Comparison of ENCODE assay signal across 35 cellular contexts in genomic region chr6:47299965-47300364, GRCh38.
"Had no signal": no experiment of that assay in that cellular context is flagged by ENCODE, and none has a peak within 500 bp of the region (broad histone marks: within the 10 kb centered on the region; RNA-seq: fewer than 3 reads in every experiment).

No MANE protein-coding gene starts in this region.

- H3K4me1 ChIP-seq: ascending aorta had no signal

- FAIRE-seq: bronchial epithelial cell, TTC549 had no signal

- DNase-seq: activated B cell treated with CpG ODN at 0.5 μM for 24 hours; activated CD4-positive, alpha-beta memory T cell treated with anti-CD3 and anti-CD28 coated beads for 36 hours; activated CD4-positive, alpha-beta T cell treated with anti-CD3 and anti-CD28 coated beads for 4 hours; activated CD4-positive, alpha-beta T cell treated with anti-CD3 and anti-CD28 coated beads, Interleukin-2, amount 10 ng/mL, durations not matched to agents 24 days and 14 days; activated CD4-positive, alpha-beta T cell treated with anti-CD3 and anti-CD28 coated beads, Interleukin-2, amount 50 U/mL, for 1 hour; activated CD4-positive, alpha-beta T cell treated with anti-CD3 and anti-CD28 coated beads, Interleukin-2, amount 50 U/mL, for 4 hours; activated CD4-positive, CD25-positive, alpha-beta regulatory T cell treated with anti-CD3 and anti-CD28 coated beads, Interleukin-2, amount 50 U/mL, for 72 hours; activated CD8-positive, alpha-beta memory T cell treated with anti-CD3 and anti-CD28 coated beads, Interleukin-2, amount 50 U/mL, for 48 hours; activated CD8-positive, alpha-beta T cell treated with anti-CD3 and anti-CD28 coated beads for 36 hours; activated effector memory CD4-positive, alpha-beta T cell treated with Interleukin-2 at 50 U/mL for 16 hours; activated gamma-delta T cell; activated naive CD4-positive, alpha-beta T cell treated with anti-CD3 and anti-CD28 coated beads, Interleukin-2, amount 10 ng/mL, durations not matched to agents 7 days and 5 days; activated naive CD4-positive, alpha-beta T cell treated with Interleukin-2 at 50 U/mL for 16 hours; activated naive CD8-positive, alpha-beta T cell treated with anti-CD3 and anti-CD28 coated beads, Interleukin-2, amount 10 ng/mL, durations not matched to agents 7 days and 5 days; activated naive CD8-positive, alpha-beta T cell treated with anti-CD3 and anti-CD28 coated beads, Interleukin-2, amount 50 U/mL, for 24 hours; activated T-cell treated with anti-CD3 and anti-CD28 coated beads, Interleukin-2, amount 50 U/mL, for 24 hours; activated T-cell treated with anti-CD3 and anti-CD28 coated beads, Interleukin-2, amount 50 U/mL, for 48 hours; amygdala; anterior cingulate cortex; caudate nucleus; T-helper 1 cell; T-helper 2 cell; T-helper 9 cell had no signal

- H3K27ac ChIP-seq: ascending aorta, cardiac muscle cell, VCaP had no signal

- ATAC-seq: activated CD8-positive, alpha-beta T cell treated with anti-CD3 and anti-CD28 coated beads for 36 hours; activated naive CD8-positive, alpha-beta T cell treated with anti-CD3 and anti-CD28 coated beads, Interleukin-2, amount 50 U/mL, for 24 hours had no signal

- H3K27me3 Mint-ChIP-seq: activated B cell treated with CpG ODN at 0.5 μM for 24 hours, brain had no signal

- H3K36me3 ChIP-seq: ascending aorta, cardiac muscle cell had no signal

- H3K27me3 ChIP-seq: ascending aorta, cardiac muscle cell had no signal

- H3K4me3 Mint-ChIP-seq: activated B cell treated with CpG ODN at 0.5 μM for 24 hours; activated CD4-positive, alpha-beta memory T cell treated with anti-CD3 and anti-CD28 coated beads for 36 hours; activated CD4-positive, alpha-beta T cell treated with anti-CD3 and anti-CD28 coated beads, Interleukin-2, amount 10 ng/mL, durations not matched to agents 24 days and 14 days; activated CD8-positive, alpha-beta T cell treated with anti-CD3 and anti-CD28 coated beads for 36 hours; activated naive CD4-positive, alpha-beta T cell treated with anti-CD3 and anti-CD28 coated beads, Interleukin-2, amount 10 ng/mL, durations not matched to agents 7 days and 5 days; activated naive CD4-positive, alpha-beta T cell treated with anti-CD3 and anti-CD28 coated beads, Interleukin-2, amount 50 U/mL, for 24 hours; activated naive CD8-positive, alpha-beta T cell; activated naive CD8-positive, alpha-beta T cell treated with anti-CD3 and anti-CD28 coated beads, Interleukin-2, amount 10 ng/mL, durations not matched to agents 7 days and 5 days; activated naive CD8-positive, alpha-beta T cell treated with anti-CD3 and anti-CD28 coated beads, Interleukin-2, amount 50 U/mL, for 24 hours; activated T-cell treated with anti-CD3 and anti-CD28 coated beads, Interleukin-2, amount 50 U/mL, for 24 hours; brain; central memory CD8-positive, alpha-beta T cell; T-helper 1 cell treated with Interleukin-12 subunit alpha and Interleukin-12 subunit beta and Interleukin-4 antibody, amounts not matched to agents 30 μg/mL and 1 μg/mL, for 36 hours; T-helper 2 cell treated with Interferon-gamma antibody and Interleukin-4, amounts not matched to agents 5 μg/mL and 100 μg/mL, for 36 hours had no signal

- H3K4me1 Mint-ChIP-seq: activated CD4-positive, alpha-beta T cell treated with anti-CD3 and anti-CD28 coated beads, Interleukin-2, amount 10 ng/mL, durations not matched to agents 24 days and 14 days; activated naive CD4-positive, alpha-beta T cell treated with anti-CD3 and anti-CD28 coated beads, Interleukin-2, amount 10 ng/mL, durations not matched to agents 7 days and 5 days; activated naive CD4-positive, alpha-beta T cell treated with anti-CD3 and anti-CD28 coated beads, Interleukin-2, amount 50 U/mL, for 24 hours; activated naive CD8-positive, alpha-beta T cell treated with anti-CD3 and anti-CD28 coated beads, Interleukin-2, amount 50 U/mL, for 24 hours; central memory CD8-positive, alpha-beta T cell had no signal

- H3K9me3 ChIP-seq: ascending aorta had no signal

- H3K36me3 Mint-ChIP-seq: activated CD4-positive, alpha-beta memory T cell treated with anti-CD3 and anti-CD28 coated beads for 36 hours; activated naive CD4-positive, alpha-beta T cell treated with anti-CD3 and anti-CD28 coated beads, Interleukin-2, amount 10 ng/mL, durations not matched to agents 7 days and 5 days; activated naive CD4-positive, alpha-beta T cell treated with anti-CD3 and anti-CD28 coated beads, Interleukin-2, amount 50 U/mL, for 24 hours; activated naive CD8-positive, alpha-beta T cell; activated naive CD8-positive, alpha-beta T cell treated with anti-CD3 and anti-CD28 coated beads, Interleukin-2, amount 10 ng/mL, durations not matched to agents 7 days and 5 days had no signal

- H3K27ac Mint-ChIP-seq: activated B cell treated with CpG ODN at 0.5 μM for 24 hours; activated CD4-positive, alpha-beta memory T cell treated with anti-CD3 and anti-CD28 coated beads for 36 hours; activated CD4-positive, alpha-beta T cell treated with anti-CD3 and anti-CD28 coated beads, Interleukin-2, amount 10 ng/mL, durations not matched to agents 24 days and 14 days; activated CD8-positive, alpha-beta T cell treated with anti-CD3 and anti-CD28 coated beads for 36 hours; activated naive CD4-positive, alpha-beta T cell treated with anti-CD3 and anti-CD28 coated beads, Interleukin-2, amount 10 ng/mL, durations not matched to agents 7 days and 5 days; activated naive CD4-positive, alpha-beta T cell treated with anti-CD3 and anti-CD28 coated beads, Interleukin-2, amount 50 U/mL, for 24 hours; activated naive CD8-positive, alpha-beta T cell; activated naive CD8-positive, alpha-beta T cell treated with anti-CD3 and anti-CD28 coated beads, Interleukin-2, amount 10 ng/mL, durations not matched to agents 7 days and 5 days; activated naive CD8-positive, alpha-beta T cell treated with anti-CD3 and anti-CD28 coated beads, Interleukin-2, amount 50 U/mL, for 24 hours; activated T-cell treated with anti-CD3 and anti-CD28 coated beads, Interleukin-2, amount 50 U/mL, for 24 hours; activated T-helper 2 cell treated with anti-CD3 and anti-CD28 coated beads, Interferon-gamma antibody, Interleukin-2, Interleukin-4, amounts not matched to agents 10 μg/mL and 5 μg/mL and 100 μg/mL, durations not matched to agents 14 hours and 24 hours and 36 hours; brain; T-helper 1 cell treated with Interleukin-12 subunit alpha and Interleukin-12 subunit beta and Interleukin-4 antibody, amounts not matched to agents 30 μg/mL and 1 μg/mL, for 36 hours; T-helper 2 cell treated with Interferon-gamma antibody and Interleukin-4, amounts not matched to agents 5 μg/mL and 100 μg/mL, for 36 hours had no signal

- H3K4me3 ChIP-seq: ascending aorta, cardiac muscle cell had no signal

- H3K9me3 Mint-ChIP-seq: activated B cell treated with CpG ODN at 0.5 μM for 24 hours; activated CD4-positive, alpha-beta memory T cell treated with anti-CD3 and anti-CD28 coated beads for 36 hours; activated CD4-positive, alpha-beta T cell treated with anti-CD3 and anti-CD28 coated beads, Interleukin-2, amount 10 ng/mL, durations not matched to agents 24 days and 14 days; activated CD8-positive, alpha-beta T cell treated with anti-CD3 and anti-CD28 coated beads for 36 hours; activated naive CD4-positive, alpha-beta T cell treated with anti-CD3 and anti-CD28 coated beads, Interleukin-2, amount 10 ng/mL, durations not matched to agents 7 days and 5 days; activated naive CD4-positive, alpha-beta T cell treated with anti-CD3 and anti-CD28 coated beads, Interleukin-2, amount 50 U/mL, for 24 hours; activated naive CD8-positive, alpha-beta T cell treated with anti-CD3 and anti-CD28 coated beads, Interleukin-2, amount 10 ng/mL, durations not matched to agents 7 days and 5 days; activated naive CD8-positive, alpha-beta T cell treated with anti-CD3 and anti-CD28 coated beads, Interleukin-2, amount 50 U/mL, for 24 hours; activated T-cell treated with anti-CD3 and anti-CD28 coated beads, Interleukin-2, amount 50 U/mL, for 24 hours; activated T-helper 2 cell treated with anti-CD3 and anti-CD28 coated beads, Interferon-gamma antibody, Interleukin-2, Interleukin-4, amounts not matched to agents 10 μg/mL and 5 μg/mL and 100 μg/mL, durations not matched to agents 14 hours and 24 hours and 36 hours; central memory CD8-positive, alpha-beta T cell; T-helper 1 cell treated with Interleukin-12 subunit alpha and Interleukin-12 subunit beta and Interleukin-4 antibody, amounts not matched to agents 30 μg/mL and 1 μg/mL, for 36 hours; T-helper 2 cell treated with Interferon-gamma antibody and Interleukin-4, amounts not matched to agents 5 μg/mL and 100 μg/mL, for 36 hours had no signal
